In genomic region chr22:17272511-17272991, GRCh38 we compare ENCODE assay signal across 14 cellular contexts. TPM values are rescaled to one million over a fixed set of nuclear protein-coding genes. Genes with fewer than 3 reads are reported as not detected.
DNase-seq lines count a peak whose midpoint lies in the region; ATAC-seq and TF ChIP-seq lines count a peak whose summit lies in the region.
"Had no signal": no experiment of that assay in that cellular context is flagged by ENCODE, and none has a peak within 500 bp of the region (broad histone marks: within the 10 kb centered on the region; RNA-seq: fewer than 3 reads in every experiment).

No MANE protein-coding gene starts in this region.

- H3K4me1 ChIP-seq in DOHH2 (ENCODE audit: control insufficient read depth, low read length) (peaks cover 21% of the 10 kb centered on the region), Loucy (ENCODE audit: insufficient read depth, low read length, poor library complexity, severe bottlenecking) (peaks cover 8% of the 10 kb centered on the region), endodermal cell (ENCODE audit: control insufficient read depth, insufficient read depth, low read length) (peaks cover 18% of the 10 kb centered on the region), body of pancreas (no peaks in the 10 kb centered on the region)
- H3K4me1 ChIP-seq: gastrocnemius medialis had no signal

- DNase-seq in endodermal cell (peak; percentile 94), nephron progenitor cell (peak; percentile 34), KG1 (lab: John Stamatoyannopoulos, UW) (no peak), body of pancreas (no peak)
- DNase-seq in activated effector memory CD4-positive, alpha-beta T cell treated with Interleukin-2 at 50 U/mL for 16 hours = no peak
- DNase-seq: activated CD4-positive, alpha-beta T cell treated with anti-CD3 and anti-CD28 coated beads, Interleukin-2, amount 50 U/mL, for 4 hours; activated gamma-delta T cell treated with Interleukin-2 at 50 U/mL for 16 hours; gastrocnemius medialis had no signal

- H3K4me1 Mint-ChIP-seq in endodermal cell = peaks cover 47% of the 10 kb centered on the region
- peaks cover 52% of the 10 kb centered on the region for H3K4me1 Mint-ChIP-seq in nephron progenitor cell

- no peaks in the 10 kb centered on the region for H4K20me1 ChIP-seq in DOHH2 (ENCODE audit: control insufficient read depth, insufficient read depth, low read depth, low read length)
- H4K20me1 ChIP-seq in Loucy (ENCODE audit: insufficient read depth, low read length, poor library complexity, severe bottlenecking) = no peaks in the 10 kb centered on the region

- H3K4me3 Mint-ChIP-seq in endodermal cell (peak overlapping the region; percentile 43), nephron progenitor cell (peak overlapping the region; percentile 5)

- H3K36me3 ChIP-seq in DOHH2 (ENCODE audit: control insufficient read depth, low read length) = no peaks in the 10 kb centered on the region
- H3K36me3 ChIP-seq in Loucy (ENCODE audit: insufficient read depth, low read length) = no peaks in the 10 kb centered on the region
- H3K36me3 ChIP-seq in endodermal cell (ENCODE audit: control insufficient read depth, insufficient read depth, low read length) = no peaks in the 10 kb centered on the region
- H3K36me3 ChIP-seq in body of pancreas (replicated peaks in 1 of 2; ENCODE audit: insufficient read depth in 1 of 2, low read depth in 2 of 2) = no peaks in the 10 kb centered on the region
- H3K36me3 ChIP-seq: gastrocnemius medialis, neutrophil, suprapubic skin had no signal

- H3K9ac ChIP-seq in Loucy (ENCODE audit: low read depth, low read length, poor library complexity, severe bottlenecking) (no peak overlapping the region), endodermal cell (ENCODE audit: extremely low read depth, low read length, poor library complexity, severe bottlenecking) (peak overlapping the region; percentile 3)

- H3F3A ChIP-seq in DOHH2 (ENCODE audit: control insufficient read depth, insufficient read depth) (0 out of 2 replicates have a peak, but pooled peaks cover 6% of the 10 kb centered on the region), Loucy (ENCODE audit: low read depth) (no peaks in the 10 kb centered on the region)

- no peak for TF ChIP-seq POLR2A in body of pancreas (IDR thresholded peaks at IDR 0.05)

- no peaks in the 10 kb centered on the region for H3K9me3 Mint-ChIP-seq in endodermal cell
- H3K9me3 Mint-ChIP-seq in nephron progenitor cell = no peaks in the 10 kb centered on the region

- WGBS in endodermal cell (ENCODE audit: insufficient coverage in 1 of 2, insufficient read length in 1 of 2), 2 experiments = 10 to 13% methylated on average over 2 to 4 of the region's 4 CpGs
- WGBS in body of pancreas, 2 donors = 75 to 85% methylated on average over 4 of the region's 4 CpGs

- H2AFZ ChIP-seq in Loucy (ENCODE audit: low read length) = peak overlapping the region; percentile 69

- H3K27ac Mint-ChIP-seq in endodermal cell (peak overlapping the region; percentile 96), nephron progenitor cell (peak overlapping the region; percentile 96)

- no peaks in the 10 kb centered on the region for H3K9me2 ChIP-seq in DOHH2 (replicated peaks; ENCODE audit: control insufficient read depth, low read length)
- H3K9me2 ChIP-seq in Loucy (replicated peaks; ENCODE audit: low read depth, low read length) = no peaks in the 10 kb centered on the region

- H3K79me2 ChIP-seq in DOHH2 (ENCODE audit: control insufficient read depth, low read length) (no peaks in the 10 kb centered on the region), Loucy (ENCODE audit: insufficient read depth, low read length) (no peaks in the 10 kb centered on the region)

- H3K27ac ChIP-seq in DOHH2 (ENCODE audit: low read depth, low read length) (no peak overlapping the region), endodermal cell (ENCODE audit: low read depth, low read length) (peak overlapping the region; percentile 72), body of pancreas (no peak overlapping the region)
- H3K27ac ChIP-seq: gastrocnemius medialis, neutrophil, suprapubic skin had no signal

- ATAC-seq in body of pancreas = no peak
- ATAC-seq: gastrocnemius medialis had no signal

- no peaks in the 10 kb centered on the region for H3K27me3 ChIP-seq in DOHH2 (ENCODE audit: control insufficient read depth, low read length)
- H3K27me3 ChIP-seq in Loucy (ENCODE audit: insufficient read depth, low read length, poor library complexity, severe bottlenecking) = no peaks in the 10 kb centered on the region
- no peaks in the 10 kb centered on the region for H3K27me3 ChIP-seq in endodermal cell (ENCODE audit: control insufficient read depth, insufficient read depth, low read length, poor library complexity, severe bottlenecking)
- no peaks in the 10 kb centered on the region for H3K27me3 ChIP-seq in body of pancreas
- H3K27me3 ChIP-seq: gastrocnemius medialis, neutrophil, suprapubic skin had no signal

- intact Hi-C loops in body of pancreas (cut with DNase I) = no loop called here

- H3K36me3 Mint-ChIP-seq in endodermal cell (ENCODE audit: low read depth) = no peaks in the 10 kb centered on the region
- H3K36me3 Mint-ChIP-seq in nephron progenitor cell (ENCODE audit: low read depth) = no peaks in the 10 kb centered on the region

- H3K27me3 Mint-ChIP-seq in endodermal cell (ENCODE audit: insufficient read depth) (no peaks in the 10 kb centered on the region), nephron progenitor cell (ENCODE audit: low read depth, poor library complexity) (peaks cover 16% of the 10 kb centered on the region)

- H3K4me3 ChIP-seq in DOHH2 (ENCODE audit: low read length) (no peak overlapping the region), Loucy (ENCODE audit: low read length, poor library complexity, severe bottlenecking) (no peak overlapping the region), endodermal cell (ENCODE audit: low read length) (peak overlapping the region; percentile 46), body of pancreas (no peak overlapping the region)
- H3K4me3 ChIP-seq: gastrocnemius medialis, smooth muscle cell, suprapubic skin had no signal

- TF ChIP-seq CTCF in DOHH2 (IDR thresholded peaks at IDR 0.05; ENCODE audit: low read depth, low read length, poor library complexity, severe bottlenecking) (peak; percentile 6), Loucy (conservative IDR thresholded peaks at IDR 0.05; ENCODE audit: low read length) (no peak; the same call in 1 of the 2 replicates), endodermal cell (conservative IDR thresholded peaks at IDR 0.05) (no peak), nephron progenitor cell (IDR thresholded peaks at IDR 0.05) (no peak), body of pancreas (IDR thresholded peaks at IDR 0.05) (no peak)

- H3K4me2 ChIP-seq in DOHH2 (ENCODE audit: low read length) (no peak overlapping the region), Loucy (ENCODE audit: low read depth, low read length, poor library complexity, severe bottlenecking) (no peak overlapping the region)
- H3K4me2 ChIP-seq: smooth muscle cell had no signal

- H3K9me3 ChIP-seq in DOHH2 (ENCODE audit: control insufficient read depth, insufficient read depth, low read length) = no peaks in the 10 kb centered on the region
- H3K9me3 ChIP-seq in Loucy (ENCODE audit: insufficient read depth, low read depth, low read length) = no peaks in the 10 kb centered on the region
- no peaks in the 10 kb centered on the region for H3K9me3 ChIP-seq in endodermal cell (ENCODE audit: control insufficient read depth, low read length)
- no peaks in the 10 kb centered on the region for H3K9me3 ChIP-seq in body of pancreas
- H3K9me3 ChIP-seq: gastrocnemius medialis, neutrophil, suprapubic skin had no signal

RNA-seq across cellular contexts. Expression of gene ADA2, which starts 53.3 kb away (rescaled TPM):
- total RNA-seq in endodermal cell (10 to 100 TPM; 57.6 to 86.8 TPM), body of pancreas (1 to 10 TPM; 2.3 to 3.4 TPM)
- polyA plus RNA-seq in endodermal cell (2013, experiment 1 of 2) = 14.5 TPM
- polyA plus RNA-seq in endodermal cell (2013, experiment 2 of 2) = 12.1 TPM
- total RNA-seq: HT-29 had no signal

Comparison
In these comparisons a context has a peak if more than half of its experiments do, and no peak if none do; other contexts are left out.
1. DNase-seq: peak in endodermal cell (single experiment) and nephron progenitor cell (single experiment); none in KG1 (single experiment), body of pancreas (0 of 4) and activated effector memory CD4-positive, alpha-beta T cell treated with Interleukin-2 at 50 U/mL for 16 hours (single experiment).
2. RNA of gene ADA2, which starts 53.3 kb away (total RNA-seq): 57.6 to 86.8 TPM in endodermal cell; 2.3 to 3.4 TPM in body of pancreas; every median in the first group is over 10 times any median in the second.